17 cellular contexts compared by ENCODE assay signal in the genomic region with DNA sequence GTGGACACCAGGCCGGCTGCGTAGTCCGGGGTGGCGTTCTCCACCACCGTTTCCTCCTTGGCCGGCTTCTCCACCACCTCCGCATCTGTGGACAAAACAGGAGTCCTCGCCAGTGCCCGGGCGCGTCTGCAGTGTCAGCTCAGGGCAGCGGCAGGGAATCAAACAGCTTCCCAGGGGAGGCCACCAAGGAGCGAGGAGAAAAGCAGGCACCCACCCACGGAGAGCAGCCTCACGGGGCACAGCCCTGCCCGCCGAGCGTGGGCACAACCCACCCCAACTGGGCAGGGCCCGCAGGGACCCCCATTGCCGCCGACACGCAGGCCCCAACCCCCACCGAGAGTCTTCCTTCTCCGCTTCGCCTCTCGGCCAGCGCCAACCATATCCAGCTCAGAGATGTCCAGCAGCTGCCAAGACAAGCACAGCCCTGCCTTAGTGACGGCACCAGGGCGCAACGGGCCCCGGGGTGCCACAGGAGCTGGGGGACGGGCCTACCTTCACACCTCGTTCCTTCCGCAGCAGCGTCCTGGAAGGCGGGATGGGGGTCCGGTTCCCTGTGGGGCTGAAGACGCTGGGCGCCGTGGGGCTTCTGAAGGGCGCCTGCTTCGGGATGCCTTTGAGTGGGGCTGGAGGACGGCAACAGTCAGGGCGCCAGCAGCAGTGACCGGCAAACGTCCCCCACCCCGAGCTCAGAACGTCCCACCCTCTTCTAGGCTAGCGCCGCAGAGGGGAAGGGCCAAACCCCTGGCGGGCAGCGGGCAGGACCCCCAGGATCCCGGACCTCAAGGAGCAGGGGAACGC.
"Had no signal": no experiment of that assay in that cellular context is flagged by ENCODE, and none has a peak within 500 bp of the region (broad histone marks: within the 10 kb centered on the region; RNA-seq: fewer than 3 reads in every experiment).

No MANE protein-coding gene starts in this region.

- H3K4me1 ChIP-seq: ascending aorta, breast epithelium, parathyroid adenoma had no signal

- DNase-seq: activated CD4-positive, alpha-beta T cell treated with anti-CD3 and anti-CD28 coated beads for 36 hours; activated CD4-positive, alpha-beta T cell treated with anti-CD3 and anti-CD28 coated beads, Interleukin-2, amount 50 U/mL, for 48 hours; activated effector memory CD4-positive, alpha-beta T cell treated with Interleukin-2 at 50 U/mL for 16 hours; activated T-cell treated with anti-CD3 and anti-CD28 coated beads, Interleukin-2, amount 50 U/mL, for 48 hours; effector CD4-positive, alpha-beta T cell; immature natural killer cell; kidney glomerular epithelial cell; left ventricle myocardium inferior; stimulated activated naive CD8-positive, alpha-beta T cell treated with anti-CD3 and anti-CD28 coated beads, Interleukin-15, Interleukin-2, amounts not matched to agents 100 U/mL and 50 U/mL, for 24 hours; substantia nigra; tibial artery had no signal

- H3K4me3 Mint-ChIP-seq: activated CD4-positive, alpha-beta T cell treated with anti-CD3 and anti-CD28 coated beads for 36 hours; activated naive CD4-positive, alpha-beta T cell treated with anti-CD3 and anti-CD28 coated beads, Interleukin-2, amount 50 U/mL, for 24 hours; immature natural killer cell had no signal

- FAIRE-seq: TTC549 had no signal

- H3K27me3 Mint-ChIP-seq: activated CD4-positive, alpha-beta T cell treated with anti-CD3 and anti-CD28 coated beads for 36 hours; activated naive CD4-positive, alpha-beta T cell treated with anti-CD3 and anti-CD28 coated beads, Interleukin-2, amount 50 U/mL, for 24 hours had no signal

- H3K9ac ChIP-seq: parathyroid adenoma had no signal

- H2AFZ ChIP-seq: parathyroid adenoma had no signal

- H3K27me3 ChIP-seq: ascending aorta, breast epithelium, tibial artery had no signal

- ATAC-seq: activated CD4-positive, alpha-beta T cell treated with anti-CD3 and anti-CD28 coated beads for 36 hours; esophagus mucosa; stimulated activated naive CD8-positive, alpha-beta T cell treated with anti-CD3 and anti-CD28 coated beads, Interleukin-15, Interleukin-2, amounts not matched to agents 100 U/mL and 50 U/mL, for 24 hours had no signal

- H3K4me3 ChIP-seq: ascending aorta, breast epithelium, left ventricle myocardium inferior, tibial artery had no signal

- H3K4me1 Mint-ChIP-seq: activated CD4-positive, alpha-beta T cell treated with anti-CD3 and anti-CD28 coated beads for 36 hours had no signal

- H3K27ac ChIP-seq: ascending aorta, breast epithelium, left ventricle myocardium inferior, parathyroid adenoma, tibial artery had no signal

- H3K27ac Mint-ChIP-seq: activated CD4-positive, alpha-beta T cell treated with anti-CD3 and anti-CD28 coated beads for 36 hours; activated naive CD4-positive, alpha-beta T cell treated with anti-CD3 and anti-CD28 coated beads, Interleukin-2, amount 50 U/mL, for 24 hours; immature natural killer cell had no signal

- H3K9me3 Mint-ChIP-seq: activated naive CD4-positive, alpha-beta T cell treated with anti-CD3 and anti-CD28 coated beads, Interleukin-2, amount 50 U/mL, for 24 hours; immature natural killer cell had no signal

- H3K9me3 ChIP-seq: ascending aorta, breast epithelium, left ventricle myocardium inferior, tibial artery had no signal
